Comparison of ENCODE assay signal across 10 cellular contexts in genomic region chrX:49627030-49627777, GRCh38. TPM values are rescaled to one million over a fixed set of nuclear protein-coding genes. Genes with fewer than 3 reads are reported as not detected.
DNase-seq lines count a peak whose midpoint lies in the region; ATAC-seq, FAIRE-seq and TF ChIP-seq lines count a peak whose summit lies in the region.
"Had no signal": no experiment of that assay in that cellular context is flagged by ENCODE, and none has a peak within 500 bp of the region (broad histone marks: within the 10 kb centered on the region; RNA-seq: fewer than 3 reads in every experiment).

No MANE protein-coding gene starts in this region.

- DNase-seq in Daoy (ENCODE audit: low read depth) (peak; percentile 76), LNCaP clone FGC (ENCODE audit: low read depth) (peak; percentile 18), neural crest cell (ENCODE audit: low read depth, low spot score) (no peak), KG1 (lab: John Stamatoyannopoulos, UW) (no peak), D721Med (ENCODE audit: insufficient read length, low spot score) (no peak)
- peak; percentile 34 for DNase-seq in activated naive CD8-positive, alpha-beta T cell treated with anti-CD3 and anti-CD28 coated beads, Interleukin-2, amount 10 ng/mL, durations not matched to agents 7 days and 5 days

- H3K27ac Mint-ChIP-seq in activated naive CD8-positive, alpha-beta T cell treated with anti-CD3 and anti-CD28 coated beads, Interleukin-2, amount 10 ng/mL, durations not matched to agents 7 days and 5 days, result peak overlapping the region; percentile 16
- H3K27ac Mint-ChIP-seq in neural crest cell (ENCODE audit: unreplicated experiment), result no peak overlapping the region

- peaks cover 3% of the 10 kb centered on the region for H3K9me3 Mint-ChIP-seq in activated naive CD8-positive, alpha-beta T cell treated with anti-CD3 and anti-CD28 coated beads, Interleukin-2, amount 10 ng/mL, durations not matched to agents 7 days and 5 days
- peaks cover 7% of the 10 kb centered on the region for H3K9me3 Mint-ChIP-seq in neural crest cell

- POLR2A ChIA-PET in activated naive CD8-positive, alpha-beta T cell treated with anti-CD3 and anti-CD28 coated beads, Interleukin-2, amount 10 ng/mL, durations not matched to agents 7 days and 5 days (lab: Charles Lee), result interaction anchor here (0.6 kb wide), 1 partner anchor 12 kb away, joined by 3 read pairs; no protein-coding TSS in a partner anchor

- H3K4me3 ChIP-seq in LNCaP clone FGC (ENCODE audit: low read depth, low read length), result no peak overlapping the region

- peaks cover 7% of the 10 kb centered on the region for H3K27me3 Mint-ChIP-seq in activated naive CD8-positive, alpha-beta T cell treated with anti-CD3 and anti-CD28 coated beads, Interleukin-2, amount 10 ng/mL, durations not matched to agents 7 days and 5 days
- H3K27me3 Mint-ChIP-seq in neural crest cell (ENCODE audit: low read depth), result no peaks in the 10 kb centered on the region

- FAIRE-seq in D721Med (lab: Jason Lieb, UNC), result no peak

- peak overlapping the region; percentile 77 for H3K4me3 Mint-ChIP-seq in activated naive CD8-positive, alpha-beta T cell treated with anti-CD3 and anti-CD28 coated beads, Interleukin-2, amount 10 ng/mL, durations not matched to agents 7 days and 5 days
- H3K4me3 Mint-ChIP-seq in neural crest cell, result no peak overlapping the region

- TF ChIP-seq CTCF in LNCaP clone FGC (IDR thresholded peaks at IDR 0.05; ENCODE audit: control insufficient read depth, extremely low read depth, insufficient read depth) (peak; percentile 59), neural crest cell (conservative IDR thresholded peaks at IDR 0.05) (peak; percentile 31), D721Med (IDR thresholded peaks at IDR 0.05; ENCODE audit: insufficient read depth, missing control alignments) (no peak)

- ATAC-seq in activated naive CD8-positive, alpha-beta T cell treated with anti-CD3 and anti-CD28 coated beads, Interleukin-2, amount 10 ng/mL, durations not matched to agents 7 days and 5 days (ENCODE audit: low read depth), result peak; percentile 54
- ATAC-seq in GM21737 (IDR thresholded peaks at IDR 0.05; ENCODE audit: unreplicated experiment), result no peak
- no peak for ATAC-seq in HG02870 (IDR thresholded peaks at IDR 0.05; ENCODE audit: unreplicated experiment)

- H3K36me3 Mint-ChIP-seq in activated naive CD8-positive, alpha-beta T cell treated with anti-CD3 and anti-CD28 coated beads, Interleukin-2, amount 10 ng/mL, durations not matched to agents 7 days and 5 days, result no peaks in the 10 kb centered on the region
- peaks cover 5% of the 10 kb centered on the region for H3K36me3 Mint-ChIP-seq in neural crest cell (ENCODE audit: low read depth)

- peaks cover 2% of the 10 kb centered on the region for H3K4me1 Mint-ChIP-seq in activated naive CD8-positive, alpha-beta T cell treated with anti-CD3 and anti-CD28 coated beads, Interleukin-2, amount 10 ng/mL, durations not matched to agents 7 days and 5 days
- no peaks in the 10 kb centered on the region for H3K4me1 Mint-ChIP-seq in neural crest cell

RNA-seq across cellular contexts. Expression of gene GAGE1, which starts 28.4 kb away (rescaled TPM):
- 57.2 and 91.5 TPM in 2 replicates for total RNA-seq in Daoy (2014; rRNA removed; shearing (Covaris generic))
- not detected for total RNA-seq in activated naive CD8-positive, alpha-beta T cell treated with anti-CD3 and anti-CD28 coated beads, Interleukin-2, amount 10 ng/mL, durations not matched to agents 7 days and 5 days
- not detected in 2 replicates for total RNA-seq in neural crest cell
- total RNA-seq: liver, subcutaneous adipose tissue had no signal

RNA-seq across cellular contexts. Expression of gene GAGE2A, which starts 37.9 kb away (rescaled TPM):
- 43.6 and 61.7 TPM in 2 replicates for total RNA-seq in Daoy (2014; rRNA removed; shearing (Covaris generic))
- not detected for total RNA-seq in activated naive CD8-positive, alpha-beta T cell treated with anti-CD3 and anti-CD28 coated beads, Interleukin-2, amount 10 ng/mL, durations not matched to agents 7 days and 5 days
- total RNA-seq in neural crest cell, result not detected in 2 replicates
- total RNA-seq: liver, subcutaneous adipose tissue had no signal

RNA-seq across cellular contexts. Expression of gene GAGE12H, which starts 47.5 kb away (rescaled TPM):
- total RNA-seq in Daoy (2014; rRNA removed; shearing (Covaris generic)), result not detected in 2 replicates
- total RNA-seq in activated naive CD8-positive, alpha-beta T cell treated with anti-CD3 and anti-CD28 coated beads, Interleukin-2, amount 10 ng/mL, durations not matched to agents 7 days and 5 days, result not detected
- total RNA-seq in neural crest cell, result not detected in 2 replicates
- total RNA-seq: liver, subcutaneous adipose tissue had no signal

RNA-seq across cellular contexts. Expression of gene GAGE12G, which starts 57.0 kb away (rescaled TPM):
- total RNA-seq in Daoy (2014; rRNA removed; shearing (Covaris generic)), result 1.9 and 2.8 TPM in 2 replicates
- not detected for total RNA-seq in activated naive CD8-positive, alpha-beta T cell treated with anti-CD3 and anti-CD28 coated beads, Interleukin-2, amount 10 ng/mL, durations not matched to agents 7 days and 5 days
- not detected in 2 replicates for total RNA-seq in neural crest cell
- total RNA-seq: liver, subcutaneous adipose tissue had no signal

Comparison
In these comparisons a context has a peak if more than half of its experiments do, and no peak if none do; other contexts are left out.
1. DNase-seq: peak in Daoy (single experiment), LNCaP clone FGC (single experiment) and activated naive CD8-positive, alpha-beta T cell treated with anti-CD3 and anti-CD28 coated beads, Interleukin-2, amount 10 ng/mL, durations not matched to agents 7 days and 5 days (single experiment); none in neural crest cell (single experiment), KG1 (single experiment) and D721Med (single experiment).
2. RNA of gene GAGE1, which starts 28.4 kb away (total RNA-seq): 57.2 to 91.5 TPM in Daoy; not detected in activated naive CD8-positive, alpha-beta T cell treated with anti-CD3 and anti-CD28 coated beads, Interleukin-2, amount 10 ng/mL, durations not matched to agents 7 days and 5 days and not detected in neural crest cell; every median in the first group is over 10 times any median in the second.
3. RNA of gene GAGE2A, which starts 37.9 kb away (total RNA-seq): 43.6 to 61.7 TPM in Daoy; not detected in activated naive CD8-positive, alpha-beta T cell treated with anti-CD3 and anti-CD28 coated beads, Interleukin-2, amount 10 ng/mL, durations not matched to agents 7 days and 5 days and not detected in neural crest cell; every median in the first group is over 10 times any median in the second.